ENCODE assay signal across 5 cellular contexts in genomic region chr4:184276346-184276745, GRCh38. TPM values are rescaled to one million over a fixed set of nuclear protein-coding genes. Genes with fewer than 3 reads are reported as not detected.
"Had no signal": no experiment of that assay in that cellular context is flagged by ENCODE, and none has a peak within 500 bp of the region (broad histone marks: within the 10 kb centered on the region; RNA-seq: fewer than 3 reads in every experiment).

No MANE protein-coding gene starts in this region.

RNA-seq across cellular contexts. Expression of gene ENPP6, which starts 58.7 kb away (rescaled TPM):
- total RNA-seq: LHCN-M2, NCI-H460, PC-9, RPMI7951, SJCRH30 had no signal
